In genomic region chr20:1456300-1456699, GRCh38 we compare ENCODE assay signal across 2 cellular contexts.
TF ChIP-seq lines count a peak whose summit lies in the region.

No MANE protein-coding gene starts in this region.

TF ChIP-seq in SK-N-SH treated with all-trans-retinoic acid at 6 μM for 48 hours, 23 proteins besides CTCF, POLR2A, EP300 and RAD21 (continued from another document):
- no peak for TF ChIP-seq CREB5 (CRISPR knock-in tag; IDR thresholded peaks at IDR 0.05; ENCODE audit: low read depth)

TF ChIP-seq in SK-N-SH, 30 proteins besides CTCF, POLR2A, EP300 and RAD21 (continued from another document):
- TF ChIP-seq TEAD4 (IDR thresholded peaks at IDR 0.05; ENCODE audit: borderline replicate concordance, insufficient read depth) (no peak), EZH2phosphoT487 (IDR thresholded peaks at IDR 0.05; ENCODE audit: borderline replicate concordance, low read depth) (no peak), POLR2AphosphoS5 (IDR thresholded peaks at IDR 0.05; ENCODE audit: low read depth, low read length) (no peak), SIN3A (IDR thresholded peaks at IDR 0.05; ENCODE audit: borderline replicate concordance, low read depth, low read length) (no peak), TCF12 (IDR thresholded peaks at IDR 0.05) (no peak)
TF ChIP-seq in SK-N-SH: peak in this region for 0.
